Comparison of ENCODE assay signal across 21 cellular contexts in genomic region chr4:77079281-77079680, GRCh38. TPM values are rescaled to one million over a fixed set of nuclear protein-coding genes. Genes with fewer than 3 reads are reported as not detected.
DNase-seq lines count a peak whose midpoint lies in the region; TF ChIP-seq lines count a peak whose summit lies in the region.
"Had no signal": no experiment of that assay in that cellular context is flagged by ENCODE, and none has a peak within 500 bp of the region (broad histone marks: within the 10 kb centered on the region; RNA-seq: fewer than 3 reads in every experiment).

No MANE protein-coding gene starts in this region.

- intact Hi-C loops in activated CD4-positive, alpha-beta T cell treated with anti-CD3 and anti-CD28 coated beads, Interleukin-2, amount 10 ng/mL, durations not matched to agents 24 days and 14 days (cut with micrococcal nuclease): loop anchor here (5.0 to 10.0 kb wide), 6 partner anchors 87 to 1567 kb away; partner anchors contain the start of genes G3BP2, NUP54, RCHY1 and THAP6
- intact Hi-C loops in posterior cingulate gyrus (cut with DNase I): no loop called here

- H3K27ac Mint-ChIP-seq in activated CD4-positive, alpha-beta T cell treated with anti-CD3 and anti-CD28 coated beads, Interleukin-2, amount 10 ng/mL, durations not matched to agents 24 days and 14 days: no peak overlapping the region
- peak overlapping the region; percentile 13 for H3K27ac Mint-ChIP-seq in activated naive CD8-positive, alpha-beta T cell treated with anti-CD3 and anti-CD28 coated beads for 36 hours
- H3K27ac Mint-ChIP-seq in nephron: peak overlapping the region in 1 of 3 experiments; percentile 62

- no peaks in the 10 kb centered on the region for H3K9me3 Mint-ChIP-seq in activated CD4-positive, alpha-beta T cell treated with anti-CD3 and anti-CD28 coated beads, Interleukin-2, amount 10 ng/mL, durations not matched to agents 24 days and 14 days
- H3K9me3 Mint-ChIP-seq in activated naive CD8-positive, alpha-beta T cell treated with anti-CD3 and anti-CD28 coated beads for 36 hours: no peaks in the 10 kb centered on the region
- H3K9me3 Mint-ChIP-seq in nephron: no peaks in the 10 kb centered on the region

- peak overlapping the region; percentile 45 for H3K4me3 Mint-ChIP-seq in activated CD4-positive, alpha-beta T cell treated with anti-CD3 and anti-CD28 coated beads, Interleukin-2, amount 10 ng/mL, durations not matched to agents 24 days and 14 days
- H3K4me3 Mint-ChIP-seq in activated naive CD8-positive, alpha-beta T cell treated with anti-CD3 and anti-CD28 coated beads for 36 hours: no peak overlapping the region
- H3K4me3 Mint-ChIP-seq in nephron: peak overlapping the region; percentile 37 to 67 (median 50)
- H3K4me3 Mint-ChIP-seq: CD4-positive, CD25-positive, alpha-beta regulatory T cell had no signal

- peaks cover 6% of the 10 kb centered on the region for H3K27me3 Mint-ChIP-seq in activated CD4-positive, alpha-beta T cell treated with anti-CD3 and anti-CD28 coated beads, Interleukin-2, amount 10 ng/mL, durations not matched to agents 24 days and 14 days
- peaks cover 7% of the 10 kb centered on the region for H3K27me3 Mint-ChIP-seq in activated naive CD8-positive, alpha-beta T cell treated with anti-CD3 and anti-CD28 coated beads for 36 hours
- H3K27me3 Mint-ChIP-seq in nephron (ENCODE audit: low read depth): no peaks in the 10 kb centered on the region

- no peak for TF ChIP-seq CTCF in nephron (IDR thresholded peaks at IDR 0.05; ENCODE audit: unreplicated experiment in 3 of 3)

- H3K4me1 Mint-ChIP-seq in activated CD4-positive, alpha-beta T cell treated with anti-CD3 and anti-CD28 coated beads, Interleukin-2, amount 10 ng/mL, durations not matched to agents 24 days and 14 days: peaks cover 23% of the 10 kb centered on the region
- H3K4me1 Mint-ChIP-seq in activated naive CD8-positive, alpha-beta T cell treated with anti-CD3 and anti-CD28 coated beads for 36 hours: peaks cover 37% of the 10 kb centered on the region
- peaks cover 50% of the 10 kb centered on the region for H3K4me1 Mint-ChIP-seq in nephron

- peaks cover 19% of the 10 kb centered on the region for H3K36me3 Mint-ChIP-seq in activated CD4-positive, alpha-beta T cell treated with anti-CD3 and anti-CD28 coated beads, Interleukin-2, amount 10 ng/mL, durations not matched to agents 24 days and 14 days (ENCODE audit: low read depth)
- H3K36me3 Mint-ChIP-seq in activated naive CD8-positive, alpha-beta T cell treated with anti-CD3 and anti-CD28 coated beads for 36 hours: peaks cover 14% of the 10 kb centered on the region
- no peaks in the 10 kb centered on the region for H3K36me3 Mint-ChIP-seq in nephron (ENCODE audit: low read depth)

- DNase-seq in activated CD4-positive, alpha-beta T cell treated with anti-CD3 and anti-CD28 coated beads, Interleukin-2, amount 10 ng/mL, durations not matched to agents 24 days and 14 days: no peak
- no peak for DNase-seq in activated CD4-positive, alpha-beta T cell treated with anti-CD3 and anti-CD28 coated beads, Interleukin-2, amount 50 U/mL, for 1 hour
- DNase-seq in activated naive CD8-positive, alpha-beta T cell treated with anti-CD3 and anti-CD28 coated beads for 36 hours: no peak
- DNase-seq in NCI-H2227 treated with DMSO at 0.1 percent for 48 hours (lab: John Stamatoyannopoulos, UW) (no peak), posterior cingulate gyrus (no peak), SIG-M5 treated with dmso at 0.1 percent for 504 hours (lab: John Stamatoyannopoulos, UW; ENCODE audit: unreplicated experiment) (no peak)
- DNase-seq: CD4-positive, CD25-positive, alpha-beta regulatory T cell; DMS153; DND-41; NCI-H1092 treated with DMSO at 0.1 percent for 48 hours; NCI-H1436; NCI-H187; NCI-H2081 treated with DMSO at 0.1 percent for 48 hours; NCI-H2171; NCI-H345; NCI-H510A treated with DMSO at 0.1 percent for 48 hours; NCI-H748 treated with DMSO at 0.1 percent for 48 hours; NK-92 treated with Interleukin-12 subunit alpha and Interleukin-12 subunit beta, amount 100 ng/mL, for 24 hours; PC-3; SJCRH30 had no signal

RNA-seq across cellular contexts. Expression of gene CCNI, which starts 3.5 kb away (rescaled TPM):
- 214 TPM in 2 replicates for total RNA-seq in activated CD4-positive, alpha-beta T cell treated with anti-CD3 and anti-CD28 coated beads, Interleukin-2, amount 10 ng/mL, durations not matched to agents 24 days and 14 days
- 100 to 1,000 TPM; 230 to 237 TPM for total RNA-seq in activated naive CD8-positive, alpha-beta T cell treated with anti-CD3 and anti-CD28 coated beads for 36 hours
